ENCODE assay signal across 1 cellular context in genomic region chr17:33908363-33909064, GRCh38.
TF ChIP-seq lines count a peak whose summit lies in the region.

No MANE protein-coding gene starts in this region.

TF ChIP-seq in K562, 482 proteins besides CTCF, POLR2A, EP300 and RAD21 (continued from another document and continues in another):
- TF ChIP-seq, protein P1, sequence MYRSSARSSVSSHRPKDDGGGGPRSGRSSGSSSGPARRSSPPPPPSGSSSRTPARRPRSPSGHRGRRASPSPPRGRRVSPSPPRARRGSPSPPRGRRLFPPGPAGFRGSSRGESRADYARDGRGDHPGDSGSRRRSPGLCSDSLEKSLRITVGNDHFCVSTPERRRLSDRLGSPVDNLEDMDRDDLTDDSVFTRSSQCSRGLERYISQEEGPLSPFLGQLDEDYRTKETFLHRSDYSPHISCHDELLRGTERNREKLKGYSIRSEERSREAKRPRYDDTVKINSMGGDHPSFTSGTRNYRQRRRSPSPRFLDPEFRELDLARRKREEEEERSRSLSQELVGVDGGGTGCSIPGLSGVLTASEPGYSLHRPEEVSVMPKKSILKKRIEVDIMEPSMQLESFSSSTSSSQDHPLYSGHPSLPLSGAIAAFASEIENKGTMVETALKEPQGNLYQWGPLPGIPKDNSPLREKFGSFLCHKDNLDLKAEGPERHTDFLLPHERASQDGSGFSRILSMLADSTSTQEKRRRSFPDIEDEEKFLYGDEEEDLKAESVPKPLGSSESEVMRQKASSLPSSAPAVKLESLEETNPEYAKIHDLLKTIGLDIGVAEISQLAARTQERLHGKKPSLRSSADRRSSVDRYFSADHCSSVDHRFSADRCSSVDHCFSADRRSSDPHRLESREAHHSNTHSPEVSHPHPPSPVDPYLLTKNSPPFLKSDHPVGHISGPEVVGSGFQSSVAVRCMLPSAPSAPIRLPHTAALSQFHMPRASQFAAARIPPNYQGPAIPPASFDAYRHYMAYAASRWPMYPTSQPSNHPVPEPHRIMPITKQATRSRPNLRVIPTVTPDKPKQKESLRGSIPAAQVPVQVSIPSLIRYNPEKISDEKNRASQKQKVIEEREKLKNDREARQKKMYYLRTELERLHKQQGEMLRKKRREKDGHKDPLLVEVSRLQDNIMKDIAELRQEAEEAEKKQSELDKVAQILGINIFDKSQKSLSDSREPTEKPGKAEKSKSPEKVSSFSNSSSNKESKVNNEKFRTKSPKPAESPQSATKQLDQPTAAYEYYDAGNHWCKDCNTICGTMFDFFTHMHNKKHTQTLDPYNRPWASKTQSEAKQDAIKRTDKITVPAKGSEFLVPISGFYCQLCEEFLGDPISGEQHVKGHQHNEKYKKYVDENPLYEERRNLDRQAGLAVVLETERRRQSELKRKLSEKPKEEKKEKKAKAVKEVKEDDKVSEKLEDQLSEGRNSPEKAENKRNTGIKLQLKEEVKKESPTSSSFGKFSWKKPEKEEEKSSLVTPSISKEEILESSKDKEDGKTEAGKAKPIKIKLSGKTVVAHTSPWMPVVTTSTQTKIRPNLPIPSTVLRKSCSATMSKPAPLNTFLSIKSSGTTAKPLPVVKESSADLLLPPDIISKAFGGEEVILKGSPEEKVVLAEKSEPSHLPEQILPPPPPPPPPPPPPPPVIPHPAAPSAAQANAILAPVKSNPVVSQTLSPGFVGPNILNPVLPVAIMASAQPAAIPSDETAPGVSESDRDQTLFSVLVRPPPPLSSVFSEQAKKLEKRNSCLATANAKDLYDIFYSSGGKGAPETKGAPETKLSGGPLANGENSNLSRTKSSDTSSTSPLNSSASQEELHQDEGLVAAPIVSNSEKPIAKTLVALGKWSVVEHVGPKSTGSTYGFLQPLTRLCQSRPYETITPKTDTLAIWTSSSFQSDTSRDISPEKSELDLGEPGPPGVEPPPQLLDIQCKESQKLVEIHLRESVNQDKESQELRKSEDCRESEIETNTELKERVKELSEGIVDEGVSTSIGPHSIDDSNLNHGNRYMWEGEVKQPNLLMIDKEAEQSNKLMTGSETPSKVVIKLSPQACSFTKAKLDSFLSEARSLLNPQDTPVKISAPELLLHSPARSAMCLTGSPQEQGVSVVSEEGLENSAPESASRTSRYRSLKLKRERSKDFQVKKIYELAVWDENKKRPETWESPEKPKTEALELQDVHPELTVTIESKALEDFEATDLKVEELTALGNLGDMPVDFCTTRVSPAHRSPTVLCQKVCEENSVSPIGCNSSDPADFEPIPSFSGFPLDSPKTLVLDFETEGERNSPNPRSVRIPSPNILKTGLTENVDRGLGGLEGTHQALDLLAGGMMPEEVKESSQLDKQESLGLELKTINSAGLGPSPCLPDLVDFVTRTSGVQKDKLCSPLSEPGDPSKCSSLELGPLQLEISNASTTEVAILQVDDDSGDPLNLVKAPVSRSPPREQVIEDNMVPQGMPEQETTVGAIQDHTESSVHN (IDR thresholded peaks at IDR 0.05; ENCODE audit: borderline replicate concordance in 1 of 2, low read depth in 1 of 2), result no peak
- TF ChIP-seq ZBTB33 (CRISPR knock-in tag; IDR thresholded peaks at IDR 0.05) (no peak), NELFE (IDR thresholded peaks at IDR 0.05; ENCODE audit: insufficient read depth, insufficient read length) (no peak), ZBTB11 (CRISPR knock-in tag; IDR thresholded peaks at IDR 0.05) (peak in 1 of 3 experiments; percentile 87; a peak in 2 of 6 replicates), ZNF444 (CRISPR knock-in tag; IDR thresholded peaks at IDR 0.05) (peak; percentile 63; the same call in 1 of the 2 replicates), NR1H2 (CRISPR knock-in tag; IDR thresholded peaks at IDR 0.05) (no peak), MED1 (CRISPR knock-in tag; IDR thresholded peaks at IDR 0.05; ENCODE audit: borderline replicate concordance) (no peak), ARID3A (IDR thresholded peaks at IDR 0.05; ENCODE audit: borderline replicate concordance, low read depth, low read length) (no peak), TCF15 (CRISPR knock-in tag; IDR thresholded peaks at IDR 0.05) (peak; percentile 99), TCFL5 (CRISPR knock-in tag; conservative IDR thresholded peaks at IDR 0.05) (peak; percentile 89), ZBTB17 (CRISPR knock-in tag; IDR thresholded peaks at IDR 0.05) (peak; percentile 93), ZBED1 (IDR thresholded peaks at IDR 0.05) (no peak), ZBTB8A (IDR thresholded peaks at IDR 0.05; ENCODE audit: partially characterized antibody) (no peak), HIVEP1 (CRISPR knock-in tag; IDR thresholded peaks at IDR 0.05) (peak; percentile 99), SREBF1 (IDR thresholded peaks at IDR 0.05; ENCODE audit: borderline replicate concordance, low read depth, low read length) (no peak), DIDO1 (tag; IDR thresholded peaks at IDR 0.05; ENCODE audit: low read depth) (peak; percentile 51; the same call in 1 of the 2 replicates), ERF (CRISPR knock-in tag; IDR thresholded peaks at IDR 0.05) (0 out of 2 replicates have a peak, but pooled peaks have one; percentile 48), SREBF2 (CRISPR knock-in tag; IDR thresholded peaks at IDR 0.05) (no peak), EWSR1 (IDR thresholded peaks at IDR 0.05; ENCODE audit: borderline replicate concordance, low read depth, partially characterized antibody) (no peak), HOXB6 (CRISPR knock-in tag; IDR thresholded peaks at IDR 0.05; ENCODE audit: borderline replicate concordance) (peak; percentile 63; the same call in 1 of the 2 replicates), JUNB (CRISPR knock-in tag; conservative IDR thresholded peaks at IDR 0.05) (peak; percentile 68; the same call in 1 of the 2 replicates), EP400 (IDR thresholded peaks at IDR 0.05) (no peak), NR4A1 (CRISPR knock-in tag; IDR thresholded peaks at IDR 0.05) (no peak), NR4A1 (tag; IDR thresholded peaks at IDR 0.05) (peak; percentile 99), ZSCAN29 (IDR thresholded peaks at IDR 0.05) (no peak), ATF1 (CRISPR knock-in tag; IDR thresholded peaks at IDR 0.05) (no peak), ATF1 (tag; IDR thresholded peaks at IDR 0.05) (peak; percentile 33; the same call in 1 of the 2 replicates), RCOR1 (IDR thresholded peaks at IDR 0.05; ENCODE audit: borderline replicate concordance in 1 of 2, low read depth in 2 of 2, low read length in 2 of 2) (peak in 1 of 2 experiments; percentile 29; a peak in 1 of 4 replicates), PTTG1 (tag; IDR thresholded peaks at IDR 0.05; ENCODE audit: low read depth) (peak; percentile 94), ATF7 (IDR thresholded peaks at IDR 0.05) (no peak), PML (IDR thresholded peaks at IDR 0.05; ENCODE audit: low read length) (peak; percentile 39; the same call in 1 of the 2 replicates), POLR3G (IDR thresholded peaks at IDR 0.05; ENCODE audit: extremely low read depth, insufficient read length, insufficient replicate concordance) (no peak), ILF3 (IDR thresholded peaks at IDR 0.05; ENCODE audit: borderline replicate concordance) (no peak), MCM2 (IDR thresholded peaks at IDR 0.05; ENCODE audit: low read depth) (no peak), HNRNPH1 (optimal IDR thresholded peaks at IDR 0.05; ENCODE audit: low read depth, low read length) (no peak), TBL1XR1 (IDR thresholded peaks at IDR 0.05; ENCODE audit: low read length in 2 of 2) (peak in 1 of 2 experiments; percentile 57; a peak in 1 of 4 replicates), RB1 (IDR thresholded peaks at IDR 0.05; ENCODE audit: low read depth) (no peak), DPF2 (IDR thresholded peaks at IDR 0.05) (peak; percentile 87), ZNF445 (CRISPR knock-in tag; IDR thresholded peaks at IDR 0.05; ENCODE audit: low read depth) (0 out of 2 replicates have a peak, but pooled peaks have one; percentile 46)
- TF ChIP-seq, protein P2, sequence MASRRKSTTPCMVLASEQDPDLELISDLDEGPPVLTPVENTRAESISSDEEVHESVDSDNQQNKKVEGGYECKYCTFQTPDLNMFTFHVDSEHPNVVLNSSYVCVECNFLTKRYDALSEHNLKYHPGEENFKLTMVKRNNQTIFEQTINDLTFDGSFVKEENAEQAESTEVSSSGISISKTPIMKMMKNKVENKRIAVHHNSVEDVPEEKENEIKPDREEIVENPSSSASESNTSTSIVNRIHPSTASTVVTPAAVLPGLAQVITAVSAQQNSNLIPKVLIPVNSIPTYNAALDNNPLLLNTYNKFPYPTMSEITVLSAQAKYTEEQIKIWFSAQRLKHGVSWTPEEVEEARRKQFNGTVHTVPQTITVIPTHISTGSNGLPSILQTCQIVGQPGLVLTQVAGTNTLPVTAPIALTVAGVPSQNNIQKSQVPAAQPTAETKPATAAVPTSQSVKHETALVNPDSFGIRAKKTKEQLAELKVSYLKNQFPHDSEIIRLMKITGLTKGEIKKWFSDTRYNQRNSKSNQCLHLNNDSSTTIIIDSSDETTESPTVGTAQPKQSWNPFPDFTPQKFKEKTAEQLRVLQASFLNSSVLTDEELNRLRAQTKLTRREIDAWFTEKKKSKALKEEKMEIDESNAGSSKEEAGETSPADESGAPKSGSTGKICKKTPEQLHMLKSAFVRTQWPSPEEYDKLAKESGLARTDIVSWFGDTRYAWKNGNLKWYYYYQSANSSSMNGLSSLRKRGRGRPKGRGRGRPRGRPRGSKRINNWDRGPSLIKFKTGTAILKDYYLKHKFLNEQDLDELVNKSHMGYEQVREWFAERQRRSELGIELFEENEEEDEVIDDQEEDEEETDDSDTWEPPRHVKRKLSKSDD (conservative IDR thresholded peaks at IDR 0.05; ENCODE audit: low read length), result no peak
- TF ChIP-seq, protein P3, sequence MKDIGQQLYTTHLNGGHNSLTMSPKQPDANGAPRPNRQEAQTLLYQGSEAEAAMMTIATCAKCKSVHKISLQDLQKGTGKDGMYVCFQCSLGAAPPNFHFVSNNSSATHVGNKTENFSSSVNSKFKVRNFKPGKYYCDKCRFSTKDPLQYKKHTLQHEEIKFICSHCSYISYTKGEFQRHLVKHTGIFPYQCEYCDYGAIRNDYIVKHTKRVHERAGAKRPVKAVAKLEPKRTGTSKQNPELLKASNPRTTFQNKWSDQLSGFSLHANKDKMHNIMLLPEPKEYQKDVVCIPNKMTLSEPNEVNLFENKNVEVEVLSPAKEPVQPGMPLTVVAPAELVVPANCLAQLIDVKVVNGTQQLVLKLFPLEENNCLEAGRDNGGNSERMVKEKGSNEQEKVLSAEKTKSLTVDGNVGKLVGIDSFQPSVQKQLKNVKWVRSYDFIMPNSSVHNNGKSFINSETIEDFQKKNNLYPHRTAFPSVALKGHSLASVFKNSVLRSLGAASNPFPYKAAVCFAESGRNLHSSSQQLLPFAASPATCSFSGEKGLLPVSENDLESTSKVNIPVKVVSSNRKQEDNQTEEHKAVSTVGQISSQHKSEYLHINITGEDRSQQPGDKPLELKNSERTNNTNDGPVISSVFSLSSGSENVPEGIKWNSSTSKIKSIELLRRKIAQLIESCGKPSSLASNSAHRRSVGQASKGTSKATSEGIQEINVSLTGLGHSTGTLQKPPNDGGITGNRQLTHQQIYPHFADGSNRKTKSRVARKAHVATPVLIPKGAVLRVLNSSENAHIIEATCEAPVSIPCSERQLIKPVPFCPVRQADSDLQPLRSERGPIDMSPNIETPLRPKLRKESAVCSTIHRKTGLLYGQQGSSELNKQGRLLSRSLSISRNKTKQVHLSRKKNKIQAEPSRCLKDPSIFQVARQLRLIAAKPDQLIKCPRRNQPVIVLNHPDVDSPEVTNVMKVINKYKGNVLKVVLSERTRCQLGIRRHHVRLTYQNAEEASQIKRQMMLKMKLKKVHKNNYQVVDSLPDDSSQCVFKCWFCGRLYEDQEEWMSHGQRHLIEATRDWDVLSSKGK (CRISPR knock-in tag; IDR thresholded peaks at IDR 0.05), result peak; percentile 80; the same call in 1 of the 2 replicates
